ENCODE assay signal across 9 cellular contexts in the genomic region with DNA sequence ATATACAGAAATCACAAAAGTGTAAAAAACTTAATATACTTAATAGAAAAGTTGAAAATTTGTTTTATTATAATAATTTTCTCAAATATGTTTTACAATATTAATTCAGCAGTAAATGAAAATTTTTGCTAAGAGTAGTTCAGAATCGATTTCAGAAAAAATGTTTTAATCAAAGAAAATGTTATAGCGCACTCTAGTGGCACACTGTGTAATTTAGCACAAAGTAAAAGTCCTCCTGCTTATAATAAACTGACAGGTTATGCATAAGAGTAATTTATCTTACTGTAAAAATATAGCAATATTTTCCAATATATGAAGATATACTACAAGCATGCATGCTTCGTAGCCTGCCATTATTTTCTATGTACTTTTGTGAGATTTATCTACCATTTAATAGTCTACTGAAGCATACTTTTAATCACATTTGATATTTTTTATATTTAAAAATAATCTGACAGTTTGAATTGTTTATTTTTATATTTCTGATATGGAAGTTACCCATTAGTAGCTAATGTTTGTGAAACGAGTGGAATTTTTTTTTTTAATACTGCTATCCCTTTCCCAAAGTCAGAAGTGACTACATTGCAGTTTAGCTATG.
DNase-seq lines count a peak whose midpoint lies in the region; ATAC-seq and TF ChIP-seq lines count a peak whose summit lies in the region.
"Had no signal": no experiment of that assay in that cellular context is flagged by ENCODE, and none has a peak within 500 bp of the region (broad histone marks: within the 10 kb centered on the region; RNA-seq: fewer than 3 reads in every experiment).

No MANE protein-coding gene starts in this region.

- TF ChIP-seq CTCF in mammary epithelial cell (conservative IDR thresholded peaks at IDR 0.05 in 1 of 2, IDR thresholded peaks at IDR 0.05 in 1 of 2; ENCODE audit: extremely low read depth in 1 of 2, insufficient read depth in 1 of 2, low read depth in 1 of 2, low read length in 2 of 2) (peak; percentile 56 to 65), neural crest cell (conservative IDR thresholded peaks at IDR 0.05) (peak; percentile 87)

- no peaks in the 10 kb centered on the region for H3K9me2 ChIP-seq in Karpas-422 (replicated peaks; ENCODE audit: insufficient read depth, low read length)

- H2AFZ ChIP-seq in Karpas-422 (ENCODE audit: low read length) (no peak overlapping the region), mammary epithelial cell (ENCODE audit: low read depth, low read length) (no peak overlapping the region)

- 0% methylated on average over 4 of the region's 4 CpGs for WGBS in mammary epithelial cell (ENCODE audit: low coverage, missing lambda C conversion rate)

- H3K4me3 ChIP-seq in Karpas-422 (ENCODE audit: low read length): no peak overlapping the region
- no peak overlapping the region for H3K4me3 ChIP-seq in mammary epithelial cell (replicated peaks in 1 of 3; ENCODE audit: insufficient read depth in 1 of 3, low read depth in 2 of 3, low read length in 3 of 3)

- H3K79me2 ChIP-seq in Karpas-422 (ENCODE audit: low read length) (no peaks in the 10 kb centered on the region), mammary epithelial cell (ENCODE audit: insufficient read depth, low read length) (no peaks in the 10 kb centered on the region)

- no peaks in the 10 kb centered on the region for H3K36me3 Mint-ChIP-seq in neural crest cell (ENCODE audit: low read depth)

- peaks cover 3% of the 10 kb centered on the region; the same call in 1 of the 2 replicates for H3K9me3 ChIP-seq in Karpas-422 (ENCODE audit: low read length)
- no peaks in the 10 kb centered on the region for H3K9me3 ChIP-seq in mammary epithelial cell (replicated peaks; ENCODE audit: insufficient read depth, low read length)

- no peak overlapping the region for H3K27ac ChIP-seq in Karpas-422 (ENCODE audit: low read length)
- no peak overlapping the region for H3K27ac ChIP-seq in mammary epithelial cell (ENCODE audit: insufficient read depth, low read depth, low read length)
- H3K27ac ChIP-seq: epithelial cell of prostate had no signal

- H3K27me3 Mint-ChIP-seq in neural crest cell (ENCODE audit: low read depth): no peaks in the 10 kb centered on the region

- H3K9me3 Mint-ChIP-seq in neural crest cell: no peaks in the 10 kb centered on the region

- intact Hi-C loops in mammary epithelial cell (cut with micrococcal nuclease): loop anchor here (5.0 kb wide), 2 partner anchors 1447 to 1687 kb away; no protein-coding TSS in a partner anchor

- no peak overlapping the region for H3K4me3 Mint-ChIP-seq in neural crest cell

- CTCF ChIA-PET in mammary epithelial cell (lab: Charles Lee; ENCODE audit: low non-redundant PET): no interaction called here

- DNase-seq in DMS153 treated with DMSO at 0.1 percent for 48 hours (lab: John Stamatoyannopoulos, UW; ENCODE audit: unreplicated experiment) (peak; percentile 1), DMS153 (lab: John Stamatoyannopoulos, UW) (no peak), Karpas-422 (peak; percentile 75), mammary epithelial cell (peak; percentile 1), neural crest cell (ENCODE audit: low read depth, low spot score) (no peak), cerebellum (ENCODE audit: low spot score) (no peak)

- H3K4me1 ChIP-seq in Karpas-422 (ENCODE audit: low read length) (no peaks in the 10 kb centered on the region), mammary epithelial cell (ENCODE audit: insufficient read depth, low read length) (no peaks in the 10 kb centered on the region)

- H3K9ac ChIP-seq in Karpas-422 (ENCODE audit: low read length) (no peak overlapping the region), mammary epithelial cell (ENCODE audit: insufficient read depth, low read length) (no peak overlapping the region)

- H3K27ac Mint-ChIP-seq in neural crest cell (ENCODE audit: unreplicated experiment): no peak overlapping the region

- in situ Hi-C loops in mammary epithelial cell (cut with MboI; ENCODE audit: low sequenced_read_pairs in 2 of 2): no loop called here

- H3K36me3 ChIP-seq in Karpas-422 (ENCODE audit: insufficient read depth, low read length) (no peaks in the 10 kb centered on the region), mammary epithelial cell (ENCODE audit: insufficient read depth, low read length) (no peaks in the 10 kb centered on the region)

- no peaks in the 10 kb centered on the region for H3K4me1 Mint-ChIP-seq in neural crest cell

- dilution Hi-C loops in mammary epithelial cell (cut with HindIII; ENCODE audit: low sequenced_read_pairs): no loop called here

- no TSS peak for BruUV-seq in mammary epithelial cell (replicated peaks; lab: Mats Ljungman, UMichigan)

- H4K20me1 ChIP-seq in Karpas-422 (ENCODE audit: insufficient read depth, low read depth, low read length): no peaks in the 10 kb centered on the region
- no peaks in the 10 kb centered on the region for H4K20me1 ChIP-seq in mammary epithelial cell (ENCODE audit: insufficient read depth, low read length)

- H3K4me2 ChIP-seq in Karpas-422 (ENCODE audit: low read depth, low read length, poor library complexity, severe bottlenecking) (no peak overlapping the region), mammary epithelial cell (ENCODE audit: insufficient read depth, low read depth, low read length) (no peak overlapping the region)

- ATAC-seq in GM19467 (IDR thresholded peaks at IDR 0.05; ENCODE audit: unreplicated experiment): no peak
- no peak for ATAC-seq in GM18502 (IDR thresholded peaks at IDR 0.05; ENCODE audit: poor library complexity, unreplicated experiment)

- H3K27me3 ChIP-seq in Karpas-422 (ENCODE audit: low read length) (no peaks in the 10 kb centered on the region), mammary epithelial cell (ENCODE audit: insufficient read depth, low read length) (peaks cover 2% of the 10 kb centered on the region)

Comparison
In these comparisons a context has a peak if more than half of its experiments do, and no peak if none do; other contexts are left out.
1. DNase-seq: peak in DMS153 treated with DMSO at 0.1 percent for 48 hours (single experiment), Karpas-422 (single experiment) and mammary epithelial cell (single experiment); none in DMS153 (single experiment), neural crest cell (single experiment) and cerebellum (single experiment).